Comparison of ENCODE assay signal across 27 cellular contexts in genomic region chr5:109884676-109885075, GRCh38.
"Had no signal": no experiment of that assay in that cellular context is flagged by ENCODE, and none has a peak within 500 bp of the region (broad histone marks: within the 10 kb centered on the region; RNA-seq: fewer than 3 reads in every experiment).

No MANE protein-coding gene starts in this region.

- ATAC-seq: effector memory CD8-positive, alpha-beta T cell; esophagus mucosa; gastrocnemius medialis; heart right ventricle; left cardiac atrium; left lung; left ventricle myocardium superior; lower lobe of right lung had no signal

- DNase-seq: dermis blood vessel endothelial cell; dorsolateral prefrontal cortex; effector CD4-positive, alpha-beta T cell; effector memory CD8-positive, alpha-beta T cell; endodermal cell; erythroblast; esophagus squamous epithelium; foreskin fibroblast; foreskin melanocyte; gastrocnemius medialis; glutamatergic neuron; head of caudate nucleus; heart right ventricle; hippocampal formation; left cardiac atrium; left ventricle myocardium superior; lower lobe of right lung; mesendoderm; midbrain had no signal

- H3K4me3 ChIP-seq: coronary artery, dorsolateral prefrontal cortex, esophagus squamous epithelium, gastrocnemius medialis, heart right ventricle, left lung, lower lobe of right lung had no signal

- H3K4me1 ChIP-seq: esophagus squamous epithelium, gastrocnemius medialis, heart right ventricle, left lung, lower lobe of right lung had no signal

- H3K36me3 ChIP-seq: esophagus squamous epithelium, gastrocnemius medialis, heart right ventricle, left lung, lower lobe of right lung had no signal

- H3K27ac ChIP-seq: coronary artery, dorsolateral prefrontal cortex, epithelial cell of prostate, esophagus squamous epithelium, gastrocnemius medialis, heart right ventricle, left lung, lower lobe of right lung had no signal

- FAIRE-seq: colon, endometrium, islet of Langerhans, keratinocyte had no signal

- H3K9me3 ChIP-seq: esophagus squamous epithelium, gastrocnemius medialis, heart right ventricle, lower lobe of right lung had no signal

- H3K27me3 ChIP-seq: dorsolateral prefrontal cortex, esophagus squamous epithelium, gastrocnemius medialis, heart right ventricle, left lung had no signal
